In genomic region chr2:54709341-54709809, GRCh38 we compare ENCODE assay signal across 7 cellular contexts. TPM values are rescaled to one million over a fixed set of nuclear protein-coding genes. Genes with fewer than 3 reads are reported as not detected.
DNase-seq lines count a peak whose midpoint lies in the region; ATAC-seq, FAIRE-seq and TF ChIP-seq lines count a peak whose summit lies in the region.

No MANE protein-coding gene starts in this region.

- H3K9me3 ChIP-seq in HepG2 (ENCODE audit: low read length) (no peaks in the 10 kb centered on the region), thyroid gland (no peaks in the 10 kb centered on the region)

- in situ Hi-C loops in HepG2 (cut with HindIII; ENCODE audit: extremely low pct_ligation_motif_present, low pct_unique_long_range_greater_than_20kb): loop anchor here (5.0 kb wide), 1 partner anchor 47 kb away; no protein-coding TSS in a partner anchor

- WGBS in HepG2 (ENCODE audit: low lambda C conversion rate): 91% methylated on average over 17 of the region's 18 CpGs
- 46 to 63% methylated on average over 1 to 18 of the region's 18 CpGs for WGBS in thyroid gland, 2 donors

- no peak overlapping the region for H3K4me2 ChIP-seq in HepG2 (ENCODE audit: low read depth, low read length)

- CTCF ChIA-PET in HepG2 (lab: Yijun Ruan, JAX; ENCODE audit: low intra/inter-chr PET ratio, low total read pairs): no interaction called here

- no peak overlapping the region for H3K9ac ChIP-seq in HepG2 (ENCODE audit: insufficient read depth, low read depth, low read length)

- no peak for DNase-seq in activated naive CD8-positive, alpha-beta T cell treated with anti-CD3 and anti-CD28 coated beads, Interleukin-2, amount 50 U/mL, for 24 hours
- DNase-seq in HepG2 (ENCODE audit: low spot score): no peak
- peak; percentile 55 to 64 for DNase-seq in thyroid gland
- DNase-seq in OCI-M2 (lab: John Stamatoyannopoulos, UW; ENCODE audit: unreplicated experiment): no peak
- DNase-seq in glomerular visceral epithelial cell (ENCODE audit: extremely low spot score): no peak

- no peaks in the 10 kb centered on the region for H3K9me3 Mint-ChIP-seq in activated naive CD8-positive, alpha-beta T cell treated with anti-CD3 and anti-CD28 coated beads, Interleukin-2, amount 50 U/mL, for 24 hours

- no peak for TF ChIP-seq RAD21 in HepG2 (CRISPR knock-in tag; IDR thresholded peaks at IDR 0.05)

- peaks cover 31% of the 10 kb centered on the region for H3K4me1 ChIP-seq in HepG2 (ENCODE audit: insufficient read depth, low read length)
- H3K4me1 ChIP-seq in thyroid gland: peaks cover 39 to 47% of the 10 kb centered on the region in 2 donors

- intact Hi-C loops in HepG2 (cut with micrococcal nuclease; ENCODE audit: unreplicated experiment): loop anchor here (10.0 kb wide), 2 partner anchors 365 to 535 kb away; no protein-coding TSS in a partner anchor
- intact Hi-C loops in thyroid gland (cut with DNase I): loop anchor here (10.0 kb wide), 1 partner anchor 185 kb away; no protein-coding TSS in a partner anchor

- H3K27me3 ChIP-seq in HepG2 (ENCODE audit: control insufficient read depth in 1 of 2, insufficient read depth in 2 of 2, low read length in 2 of 2) (no peaks in the 10 kb centered on the region), thyroid gland (no peaks in the 10 kb centered on the region)

- H3K36me3 ChIP-seq in HepG2 (replicated peaks in 1 of 2; ENCODE audit: control insufficient read depth in 1 of 2, insufficient read depth in 2 of 2, low read length in 2 of 2) (no peaks in the 10 kb centered on the region), thyroid gland (no peaks in the 10 kb centered on the region)

- TF ChIP-seq EP300 in HepG2 (IDR thresholded peaks at IDR 0.05; ENCODE audit: low read depth in 2 of 2, low read length in 2 of 2) (no peak), HepG2 (CRISPR knock-in tag; IDR thresholded peaks at IDR 0.05; ENCODE audit: borderline replicate concordance) (no peak)

- H3K4me3 Mint-ChIP-seq in activated naive CD8-positive, alpha-beta T cell treated with anti-CD3 and anti-CD28 coated beads, Interleukin-2, amount 50 U/mL, for 24 hours: peak overlapping the region; percentile 45

- H3K36me3 Mint-ChIP-seq in activated naive CD8-positive, alpha-beta T cell treated with anti-CD3 and anti-CD28 coated beads, Interleukin-2, amount 50 U/mL, for 24 hours (ENCODE audit: low read depth): no peaks in the 10 kb centered on the region

- H2AFZ ChIP-seq in HepG2 (ENCODE audit: low read length): no peak overlapping the region

- H4K20me1 ChIP-seq in HepG2 (ENCODE audit: insufficient read depth, low read length): no peaks in the 10 kb centered on the region

- H3K4me1 Mint-ChIP-seq in activated naive CD8-positive, alpha-beta T cell treated with anti-CD3 and anti-CD28 coated beads, Interleukin-2, amount 50 U/mL, for 24 hours: peaks cover 3% of the 10 kb centered on the region

- peaks cover 28% of the 10 kb centered on the region for H3K27me3 Mint-ChIP-seq in activated naive CD8-positive, alpha-beta T cell treated with anti-CD3 and anti-CD28 coated beads, Interleukin-2, amount 50 U/mL, for 24 hours

- H3K4me3 ChIP-seq in HepG2 (replicated peaks in 1 of 3; ENCODE audit: insufficient read depth in 1 of 3, low read depth in 2 of 3, low read length in 3 of 3): no peak overlapping the region
- peak overlapping the region in 1 of 3 donors; percentile 15 for H3K4me3 ChIP-seq in thyroid gland (replicated peaks in 1 of 3)

- no peaks in the 10 kb centered on the region for H3K79me2 ChIP-seq in HepG2 (ENCODE audit: insufficient read depth, low read length)

- peak; percentile 46 for ATAC-seq in HG02852 (IDR thresholded peaks at IDR 0.05; ENCODE audit: unreplicated experiment)
- ATAC-seq in activated naive CD8-positive, alpha-beta T cell treated with anti-CD3 and anti-CD28 coated beads, Interleukin-2, amount 50 U/mL, for 24 hours: peak; percentile 26
- peak; percentile 13; the same call in 2 of the 3 replicates for ATAC-seq in HepG2
- no peak for ATAC-seq in HG02840 (IDR thresholded peaks at IDR 0.05; ENCODE audit: low FRiP score, unreplicated experiment)

- H3K27ac Mint-ChIP-seq in activated naive CD8-positive, alpha-beta T cell treated with anti-CD3 and anti-CD28 coated beads, Interleukin-2, amount 50 U/mL, for 24 hours: no peak overlapping the region

- POLR2A ChIA-PET in HepG2 (lab: Yijun Ruan, JAX): no interaction called here

- no TSS peak for BruUV-seq in HepG2 (replicated peaks; lab: Mats Ljungman, UMichigan)

- TF ChIP-seq POLR2A in HepG2 (IDR thresholded peaks at IDR 0.05; ENCODE audit: insufficient read depth in 1 of 2, low read depth in 2 of 2, low read length in 2 of 2) (no peak), thyroid gland (IDR thresholded peaks at IDR 0.05) (peak in 1 of 2 donors; percentile 34)

- no peak for TF ChIP-seq CTCF in HepG2 (CRISPR knock-in tag; IDR thresholded peaks at IDR 0.05)
- TF ChIP-seq CTCF in thyroid gland (IDR thresholded peaks at IDR 0.05): no peak

- no peak for FAIRE-seq in HepG2 (lab: Jason Lieb, UNC)

- H3K27ac ChIP-seq in HepG2 (ENCODE audit: extremely low read length, insufficient read depth, low read length): no peak overlapping the region
- peak overlapping the region; percentile 40 to 54 (median 49) for H3K27ac ChIP-seq in thyroid gland

TF ChIP-seq in HepG2, 621 proteins besides CTCF, POLR2A, EP300 and RAD21 (continues in another document):
- TF ChIP-seq ZSCAN20 (CRISPR knock-in tag; IDR thresholded peaks at IDR 0.05; ENCODE audit: borderline replicate concordance): no peak
- no peak for TF ChIP-seq NCOA2 (CRISPR knock-in tag; IDR thresholded peaks at IDR 0.05)
- no peak for TF ChIP-seq ZBTB39 (CRISPR knock-in tag; IDR thresholded peaks at IDR 0.05)
- TF ChIP-seq FOXP4 (CRISPR knock-in tag; IDR thresholded peaks at IDR 0.05): no peak
- no peak for TF ChIP-seq ZMYM4 (CRISPR knock-in tag; IDR thresholded peaks at IDR 0.05)
- no peak for TF ChIP-seq CREB1 (IDR thresholded peaks at IDR 0.05)
- no peak for TF ChIP-seq CREB1 (CRISPR knock-in tag; IDR thresholded peaks at IDR 0.05)
- no peak for TF ChIP-seq MED1 (CRISPR knock-in tag; IDR thresholded peaks at IDR 0.05)
- TF ChIP-seq YEATS2 (CRISPR knock-in tag; IDR thresholded peaks at IDR 0.05; ENCODE audit: borderline replicate concordance): no peak
- TF ChIP-seq CCAR2 (optimal IDR thresholded peaks at IDR 0.05; ENCODE audit: low read depth, low read length): no peak

RNA-seq across cellular contexts. Expression of gene EML6, which starts 14.1 kb away (rescaled TPM):
- total RNA-seq in HepG2 (2016; rRNA removed; fragmentation: Illumina TruSeq; extraction: Trizol) (19.9 and 32.4 TPM in 2 replicates), thyroid gland (10 to 100 TPM in 3 of 4 donors, 1 to 10 TPM in 1; 5.6 to 24.8 (median 20.3) TPM)
- total RNA-seq in HepG2 (2016; cell fraction: cytosol; rRNA removed; fragmentation: Illumina TruSeq; extraction: Trizol; ENCODE audit: low read depth): 8.7 and 8.9 TPM in 2 replicates
- 21.5 and 29.8 TPM in 2 replicates for total RNA-seq in HepG2 (2016; cell fraction: insoluble cytoplasmic fraction; rRNA removed; fragmentation: Illumina TruSeq; extraction: Trizol)
- total RNA-seq in HepG2 (2016; cell fraction: membrane; rRNA removed; fragmentation: Illumina TruSeq; extraction: Trizol): 8.7 and 9.4 TPM in 2 replicates
- 55.5 and 58.9 TPM in 2 replicates for total RNA-seq in HepG2 (2016; cell fraction: nucleus; rRNA removed; fragmentation: Illumina TruSeq; extraction: Trizol)
- 17.2 and 28.5 TPM in 2 replicates for polyA plus RNA-seq in HepG2 (2011; rRNA removed)
- polyA plus RNA-seq in HepG2 (2011; cell fraction: cytosol; rRNA removed): 6.9 and 8.2 TPM in 2 replicates
- 112 TPM in 2 replicates for polyA plus RNA-seq in HepG2 (2011; cell fraction: nucleus; rRNA removed)
- polyA plus RNA-seq in HepG2 (2012): 5.4 and 8.8 TPM in 2 replicates
- 1.9 and 2.7 TPM in 2 replicates for polyA plus RNA-seq in HepG2 (2016; cell fraction: cytosol; fragmentation: Illumina TruSeq; extraction: Trizol; ENCODE audit: low read depth)
- polyA plus RNA-seq in HepG2 (2016; cell fraction: insoluble cytoplasmic fraction; fragmentation: Illumina TruSeq; extraction: Trizol; ENCODE audit: low read depth): 13.1 and 14.9 TPM in 2 replicates
- polyA plus RNA-seq in HepG2 (2016; cell fraction: membrane; fragmentation: Illumina TruSeq; extraction: Trizol; ENCODE audit: low read depth): 2.9 and 3.6 TPM in 2 replicates
- 110 and 115 TPM in 2 replicates for polyA plus RNA-seq in HepG2 (2016; cell fraction: nucleus; fragmentation: Illumina TruSeq; extraction: Trizol; ENCODE audit: insufficient read depth, low read depth)
- 15.8 and 16.9 TPM in 2 replicates for polyA minus RNA-seq in HepG2 (2011; rRNA and poly(A)+ RNA removed; ENCODE audit: low replicate concordance)
- 3.3 and 5.4 TPM in 2 replicates for polyA minus RNA-seq in HepG2 (2011; cell fraction: cytosol; rRNA and poly(A)+ RNA removed)
- 26.1 and 28.0 TPM in 2 replicates for polyA minus RNA-seq in HepG2 (2011; cell fraction: nucleus; rRNA and poly(A)+ RNA removed)

Comparison
In these comparisons a context has a peak if more than half of its experiments do, and no peak if none do; other contexts are left out.
1. DNase-seq: peak in thyroid gland (2 of 2); none in activated naive CD8-positive, alpha-beta T cell treated with anti-CD3 and anti-CD28 coated beads, Interleukin-2, amount 50 U/mL, for 24 hours (single experiment), HepG2 (single experiment), OCI-M2 (single experiment) and glomerular visceral epithelial cell (single experiment).